ENCODE assay signal across 8 cellular contexts in the genomic region with DNA sequence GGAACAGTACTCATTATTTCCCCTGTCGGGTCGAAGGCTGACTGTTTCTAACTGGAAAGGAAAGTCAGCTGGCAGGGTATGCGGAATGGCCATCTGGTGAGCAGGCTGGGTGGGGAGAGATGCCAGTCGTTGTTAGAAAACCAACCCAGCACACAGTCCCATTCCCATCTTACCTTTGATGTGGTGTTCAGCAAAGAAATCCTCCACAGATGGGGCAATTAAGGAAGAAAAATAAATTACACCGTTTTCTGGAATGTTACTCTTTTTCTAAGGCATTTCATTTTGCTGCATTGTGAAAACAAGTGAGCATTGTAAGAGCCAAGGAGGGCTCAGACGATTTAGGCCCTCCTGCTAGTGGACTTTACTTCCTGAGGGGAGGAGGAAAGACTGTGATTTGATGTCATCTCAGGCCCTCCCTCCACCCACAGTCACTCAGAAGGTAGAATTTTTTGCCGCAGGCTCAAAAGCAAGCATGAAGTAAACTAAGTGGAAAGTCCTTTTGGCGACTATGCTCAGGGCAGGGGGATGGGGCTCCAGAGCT. TPM values are rescaled to one million over a fixed set of nuclear protein-coding genes. Genes with fewer than 3 reads are reported as not detected.
DNase-seq lines count a peak whose midpoint lies in the region; ATAC-seq and TF ChIP-seq lines count a peak whose summit lies in the region.

A gene (minus strand): TSS at position 335 of the 541 bp plus-strand sequence. CDS start 1,703 bp downstream, outside the sequence.

- no peaks in the 10 kb centered on the region for H3K4me1 ChIP-seq in right cardiac atrium (ENCODE audit: control insufficient read depth, insufficient read depth, low read length)
- H3K4me1 ChIP-seq in sigmoid colon: peaks cover 0 to 4% (median 2%) of the 10 kb centered on the region in 4 donors

- H3K9me3 ChIP-seq in right cardiac atrium (ENCODE audit: control insufficient read depth, low read length): no peaks in the 10 kb centered on the region
- no peaks in the 10 kb centered on the region for H3K9me3 ChIP-seq in sigmoid colon

- TF ChIP-seq POLR2A in sigmoid colon (IDR thresholded peaks at IDR 0.05): no peak

- H3K36me3 ChIP-seq in sigmoid colon: peaks cover 0 to 5% (median 0%) of the 10 kb centered on the region in 4 donors

- H3K4me3 ChIP-seq in astrocyte of the cerebellum (ENCODE audit: low read depth, low read length): peak within 1 kb of the TSS; percentile 31
- H3K4me3 ChIP-seq in right cardiac atrium (ENCODE audit: low read length): peak within 1 kb of the TSS; percentile 46
- H3K4me3 ChIP-seq in sigmoid colon: peak within 1 kb of the TSS; percentile 17 to 37 (median 30)

- peak within 1 kb of the TSS; percentile 50 for H3K27ac ChIP-seq in right cardiac atrium (ENCODE audit: low read length)
- H3K27ac ChIP-seq in sigmoid colon: peak within 1 kb of the TSS; percentile 65 to 75 (median 66)

- intact Hi-C loops in right cardiac atrium (cut with DNase I): no loop called here
- intact Hi-C loops in sigmoid colon (cut with DNase I): no loop called here

- DNase-seq in GM04504 (ENCODE audit: low read depth): peak; percentile 60
- DNase-seq in astrocyte of the cerebellum (ENCODE audit: low read depth): peak; percentile 64
- DNase-seq in right cardiac atrium: peak in 1 of 3 donors; percentile 56
- DNase-seq in sigmoid colon: no peak
- DNase-seq in NCI-H146 treated with DMSO at 0.1 percent for 48 hours (lab: John Stamatoyannopoulos, UW; ENCODE audit: unreplicated experiment): no peak
- DNase-seq in stimulated activated CD4-positive, alpha-beta T cell treated with anti-CD3 and anti-CD28 coated beads, Interleukin-4, amount 100 ng/mL, for 1 hour: no peak

- ATAC-seq in right cardiac atrium: peak; percentile 88 to 92
- no peak for ATAC-seq in GM21390 (IDR thresholded peaks at IDR 0.05; ENCODE audit: unreplicated experiment)
- ATAC-seq in HG03196 (IDR thresholded peaks at IDR 0.05; ENCODE audit: unreplicated experiment): no peak

- no peak for TF ChIP-seq EP300 in sigmoid colon (IDR thresholded peaks at IDR 0.05)

- 35% methylated on average over 8 of the region's 8 CpGs for WGBS in right cardiac atrium
- 50% methylated on average over 8 of the region's 8 CpGs for WGBS in sigmoid colon, 2 donors

- in situ Hi-C loops in astrocyte of the cerebellum (cut with HindIII; ENCODE audit: low sequenced_read_pairs): no loop called here

- TF ChIP-seq CTCF in astrocyte of the cerebellum (IDR thresholded peaks at IDR 0.05; ENCODE audit: low read depth, low read length, missing control alignments) (no peak), sigmoid colon (IDR thresholded peaks at IDR 0.05) (no peak)

- no peaks in the 10 kb centered on the region for H3K27me3 ChIP-seq in right cardiac atrium (ENCODE audit: control insufficient read depth, insufficient read depth)
- H3K27me3 ChIP-seq in sigmoid colon: no peaks in the 10 kb centered on the region

RNA-seq across cellular contexts. Expression of the gene that starts here (rescaled TPM):
- total RNA-seq in right cardiac atrium: 1 to 10 TPM; 4.6 to 7.3 (median 6.4) TPM
- polyA plus RNA-seq in right cardiac atrium: 3.0 TPM
- 10 to 100 TPM in 1 of 4 donors, 1 to 10 TPM in 3; 3.7 to 10.2 (median 7.5) TPM for total RNA-seq in sigmoid colon
- 1 to 10 TPM in 2 of 3 donors, not detected in 1; 1.6 to 3.0 TPM for polyA plus RNA-seq in sigmoid colon

Comparison
In these comparisons a context has a peak if more than half of its experiments do, and no peak if none do; other contexts are left out.
1. DNase-seq: peak in GM04504 (single experiment) and astrocyte of the cerebellum (single experiment); none in sigmoid colon (single experiment), NCI-H146 treated with DMSO at 0.1 percent for 48 hours (single experiment) and stimulated activated CD4-positive, alpha-beta T cell treated with anti-CD3 and anti-CD28 coated beads, Interleukin-4, amount 100 ng/mL, for 1 hour (single experiment).
2. ATAC-seq: peak in right cardiac atrium (2 of 2); none in GM21390 (single experiment) and HG03196 (single experiment).
3. Peak in every context shown above with its lines, with median percentiles within 50 percentile points of each other: H3K4me3 ChIP-seq.